In the genomic region with DNA sequence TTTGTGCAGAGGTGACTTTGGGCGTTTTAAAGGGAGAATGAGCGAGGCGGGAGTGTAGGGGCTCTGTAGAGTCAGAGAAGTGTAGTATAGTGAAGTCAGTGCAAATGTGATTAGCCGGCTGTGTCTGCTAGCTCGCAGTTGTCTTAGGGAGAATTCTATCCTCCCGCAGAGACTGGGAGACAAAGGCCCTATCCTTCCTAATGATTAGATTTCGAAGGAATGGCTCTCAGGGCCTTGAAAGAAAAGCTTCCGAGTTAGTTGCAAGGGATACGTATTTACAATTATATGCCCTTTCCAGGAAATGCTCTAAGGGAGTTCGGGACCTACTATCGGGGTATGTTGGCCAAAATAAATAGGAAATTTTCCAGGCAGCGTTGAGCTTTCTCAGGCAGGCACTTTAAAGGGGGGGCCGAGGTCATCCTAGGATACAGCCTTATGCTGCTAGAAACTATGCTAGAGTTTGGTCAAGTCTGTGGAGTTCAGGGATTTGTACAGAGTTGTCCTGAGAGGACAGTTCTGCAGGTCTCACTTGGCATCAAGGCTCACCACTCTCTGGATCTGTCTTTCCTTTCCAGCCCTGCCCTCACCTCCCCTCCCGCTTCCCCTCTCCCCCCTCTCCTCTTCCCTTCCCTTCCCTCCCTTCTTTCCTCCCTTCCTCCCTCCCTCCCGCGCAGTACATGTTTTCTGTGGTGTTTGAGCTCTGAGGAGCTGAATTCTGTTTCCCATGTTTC, we compare ENCODE assay signal across 8 cellular contexts. TPM values are rescaled to one million over a fixed set of nuclear protein-coding genes. Genes with fewer than 3 reads are reported as not detected.
DNase-seq lines count a peak whose midpoint lies in the region; ATAC-seq and TF ChIP-seq lines count a peak whose summit lies in the region.

No MANE protein-coding gene starts in this region.

- peaks cover 14% of the 10 kb centered on the region for H3K4me1 Mint-ChIP-seq in Caco-2 (ENCODE audit: low read depth, unreplicated experiment)
- peaks cover 54% of the 10 kb centered on the region for H3K4me1 Mint-ChIP-seq in activated CD4-positive, alpha-beta memory T cell treated with anti-CD3 and anti-CD28 coated beads for 36 hours (ENCODE audit: low read depth)

- intact Hi-C loops in Caco-2 (cut with micrococcal nuclease; ENCODE audit: unreplicated experiment) = loop anchor here (1.0 to 2.0 kb wide), 2 partner anchors 22 to 44 kb away; no protein-coding TSS in a partner anchor
- intact Hi-C loops in activated CD4-positive, alpha-beta memory T cell treated with anti-CD3 and anti-CD28 coated beads for 36 hours (cut with micrococcal nuclease) = loop anchor here (1.0 to 10.0 kb wide), 8 partner anchors 7 to 1052 kb away; a partner anchor contains a TSS
- intact Hi-C loops in heart right ventricle (cut with DNase I) = loop anchor here in 5 of 10 donors (2.0 to 10.0 kb wide), 5 partner anchors 20 to 902 kb away; a partner anchor contains a TSS

- DNase-seq in Caco-2 = peak in 1 of 2 experiments; percentile 10
- no peak for DNase-seq in HL-60 (ENCODE audit: low read depth in 1 of 2, low spot score in 1 of 2)
- DNase-seq in activated CD4-positive, alpha-beta memory T cell treated with anti-CD3 and anti-CD28 coated beads for 36 hours = no peak
- DNase-seq in heart right ventricle = peak in 1 of 2 donors; percentile 51
- no peak for DNase-seq in retinal pigment epithelial cell (ENCODE audit: low read depth)
- no peak for DNase-seq in NCI-H446 (lab: John Stamatoyannopoulos, UW)
- no peak for DNase-seq in stimulated activated naive CD4-positive, alpha-beta T cell treated with Interleukin-2 at 50 U/mL for 16 hours (lab: John Stamatoyannopoulos, UW)

- H3K9me3 ChIP-seq in Caco-2 = no peaks in the 10 kb centered on the region
- H3K9me3 ChIP-seq in heart right ventricle = no peaks in the 10 kb centered on the region

- peak overlapping the region; percentile 99 for H3K27ac Mint-ChIP-seq in Caco-2 (ENCODE audit: unreplicated experiment)
- peak overlapping the region; percentile 100 for H3K27ac Mint-ChIP-seq in activated CD4-positive, alpha-beta memory T cell treated with anti-CD3 and anti-CD28 coated beads for 36 hours

- BruUV-seq in Caco-2 (replicated peaks; lab: Mats Ljungman, UMichigan) = no TSS peak

- H3K9me3 Mint-ChIP-seq in Caco-2 (ENCODE audit: unreplicated experiment) = no peaks in the 10 kb centered on the region
- no peaks in the 10 kb centered on the region for H3K9me3 Mint-ChIP-seq in activated CD4-positive, alpha-beta memory T cell treated with anti-CD3 and anti-CD28 coated beads for 36 hours

- H3K4me1 ChIP-seq in Caco-2 = peaks cover 10% of the 10 kb centered on the region
- peaks cover 5 to 55% (median 45%) of the 10 kb centered on the region in 9 donors for H3K4me1 ChIP-seq in heart right ventricle

- H3K27ac ChIP-seq in HL-60 (replicated peaks) = peak overlapping the region; percentile 88
- H3K27ac ChIP-seq in heart right ventricle = peak overlapping the region in 9 of 10 donors; percentile 75 to 93 (median 84)

- no peaks in the 10 kb centered on the region for H3K27me3 ChIP-seq in Caco-2 (replicated peaks; ENCODE audit: control insufficient read depth, insufficient read depth, low read length)
- H3K27me3 ChIP-seq in HL-60 (ENCODE audit: insufficient read depth, poor library complexity, severe bottlenecking) = no peaks in the 10 kb centered on the region
- no peaks in the 10 kb centered on the region for H3K27me3 ChIP-seq in heart right ventricle

- WGBS in heart right ventricle, 2 donors = 2% methylated on average over 16 of the region's 16 CpGs

- H3K27me3 Mint-ChIP-seq in Caco-2 (ENCODE audit: insufficient read depth, unreplicated experiment) = no peaks in the 10 kb centered on the region
- no peaks in the 10 kb centered on the region for H3K27me3 Mint-ChIP-seq in activated CD4-positive, alpha-beta memory T cell treated with anti-CD3 and anti-CD28 coated beads for 36 hours

- POLR2A ChIA-PET in Caco-2 (lab: Charles Lee) = interaction anchor here (0.6 to 2.3 kb wide), 4 partner anchors 9 to 650 kb away, joined by 3 to 10 read pairs (median 8); a partner anchor contains a TSS
- POLR2A ChIA-PET in activated CD4-positive, alpha-beta memory T cell treated with anti-CD3 and anti-CD28 coated beads for 36 hours (lab: Charles Lee) = interaction anchor here (0.6 to 2.9 kb wide), 6 partner anchors 8 to 20 kb away, joined by 3 to 11 read pairs (median 4); a partner anchor contains a TSS

- CTCF ChIA-PET in Caco-2 (lab: Charles Lee) = interaction anchor here (1.2 to 2.3 kb wide), 2 partner anchors 8 to 328 kb away, joined by 3 to 19 read pairs; no protein-coding TSS in a partner anchor
- CTCF ChIA-PET in activated CD4-positive, alpha-beta memory T cell treated with anti-CD3 and anti-CD28 coated beads for 36 hours (lab: Charles Lee) = interaction anchor here (1.3 to 2.4 kb wide), 4 partner anchors 8 to 906 kb away, joined by 3 to 18 read pairs (median 6); a partner anchor contains a TSS

- H3K4me3 Mint-ChIP-seq in Caco-2 (ENCODE audit: unreplicated experiment) = peak overlapping the region; percentile 95
- H3K4me3 Mint-ChIP-seq in activated CD4-positive, alpha-beta memory T cell treated with anti-CD3 and anti-CD28 coated beads for 36 hours = peak overlapping the region; percentile 100

- ATAC-seq in heart right ventricle = peak; percentile 3 to 66 (median 48)
- ATAC-seq in HG02938 (IDR thresholded peaks at IDR 0.05; ENCODE audit: unreplicated experiment) = no peak

- no peak for TF ChIP-seq CTCF in Caco-2 (IDR thresholded peaks at IDR 0.05; ENCODE audit: insufficient read depth in 1 of 2, low read depth in 1 of 2, low read length in 1 of 2, severe bottlenecking in 1 of 2, unreplicated experiment in 1 of 2)
- TF ChIP-seq CTCF in HL-60 (IDR thresholded peaks at IDR 0.05; ENCODE audit: insufficient read depth, low read length) = no peak
- no peak for TF ChIP-seq CTCF in heart right ventricle (IDR thresholded peaks at IDR 0.05)
- no peak for TF ChIP-seq CTCF in retinal pigment epithelial cell (conservative IDR thresholded peaks at IDR 0.05; ENCODE audit: low read depth, low read length)

- H3K4me3 ChIP-seq in Caco-2 (ENCODE audit: low read depth, low read length) (peak overlapping the region; percentile 90), HL-60 (replicated peaks; ENCODE audit: insufficient read depth, low read length) (peak overlapping the region; percentile 92), heart right ventricle (peak overlapping the region; percentile 68 to 97 (median 90)), retinal pigment epithelial cell (ENCODE audit: low read length) (peak overlapping the region; percentile 96)

- H3K36me3 ChIP-seq in Caco-2 (ENCODE audit: control insufficient read depth, insufficient read depth, low read length) = no peaks in the 10 kb centered on the region; the same call in 1 of the 2 replicates
- H3K36me3 ChIP-seq in heart right ventricle = peaks cover 0 to 35% (median 19%) of the 10 kb centered on the region in 9 donors

- peaks cover 30% of the 10 kb centered on the region for H3K36me3 Mint-ChIP-seq in Caco-2 (ENCODE audit: insufficient read depth, unreplicated experiment)
- H3K36me3 Mint-ChIP-seq in activated CD4-positive, alpha-beta memory T cell treated with anti-CD3 and anti-CD28 coated beads for 36 hours = peaks cover 43% of the 10 kb centered on the region

RNA-seq across cellular contexts. Expression of a gene that starts 0.8 kb away (rescaled TPM):
- 61.6 and 63.6 TPM in 2 replicates for total RNA-seq in Caco-2 (2022)
- 10 to 100 TPM; 59.3 to 63.6 TPM for total RNA-seq in activated CD4-positive, alpha-beta memory T cell treated with anti-CD3 and anti-CD28 coated beads for 36 hours
- 10 to 100 TPM; 45.7 to 78.0 (median 57.0) TPM for total RNA-seq in heart right ventricle
- 10 to 100 TPM; 81.6 to 99.2 TPM for polyA plus RNA-seq in heart right ventricle

RNA-seq across cellular contexts. Expression of a gene that starts 1.1 kb away (rescaled TPM):
- total RNA-seq in Caco-2 (2022) (147 and 159 TPM in 2 replicates), heart right ventricle (100 to 1,000 TPM in 1 of 10 donors, 10 to 100 TPM in 9; 66.3 to 103 (median 77.1) TPM)
- total RNA-seq in activated CD4-positive, alpha-beta memory T cell treated with anti-CD3 and anti-CD28 coated beads for 36 hours = 100 to 1,000 TPM; 196 to 200 TPM
- polyA plus RNA-seq in heart right ventricle = 100 to 1,000 TPM in 1 of 2 donors, 10 to 100 TPM in 1; 32.4 to 154 TPM

RNA-seq across cellular contexts. Expression of a gene that starts 21.2 kb away (rescaled TPM):
- total RNA-seq in Caco-2 (2022) (2.7 and 3.2 TPM in 2 replicates), heart right ventricle (1 to 10 TPM; 1.4 to 4.6 (median 3.3) TPM)
- 1 to 10 TPM; 3.6 to 4.3 TPM for total RNA-seq in activated CD4-positive, alpha-beta memory T cell treated with anti-CD3 and anti-CD28 coated beads for 36 hours
- polyA plus RNA-seq in heart right ventricle = 10 to 100 TPM in 1 of 2 donors, 1 to 10 TPM in 1; 2.9 to 10.3 TPM
